In genomic region chr19:58097783-58098681, GRCh38 we compare ENCODE assay signal across 8 cellular contexts. TPM values are rescaled to one million over a fixed set of nuclear protein-coding genes. Genes with fewer than 3 reads are reported as not detected.
A peak's percentile ranks its signal among the peaks of the same experiment; 100 is the strongest.
DNase-seq lines count a peak whose midpoint lies in the region; ATAC-seq, FAIRE-seq and TF ChIP-seq lines count a peak whose summit lies in the region.

TSS of gene ZSCAN18 (minus strand) at chr19:58098231. CDS start at chr19:58090267, 7,964 bp downstream.

- peaks cover 18% of the 10 kb centered on the region for H3K36me3 Mint-ChIP-seq in activated naive CD8-positive, alpha-beta T cell treated with anti-CD3 and anti-CD28 coated beads, Interleukin-2, amount 50 U/mL, for 24 hours (ENCODE audit: low read depth)

- peak; percentile 78 for FAIRE-seq in pancreas (lab: Jason Lieb, UNC)

- WGBS in SK-N-SH (ENCODE audit: low lambda C conversion rate): 5% methylated on average over 36 of the region's 67 CpGs
- 1% methylated on average over 66 to 67 of the region's 67 CpGs for WGBS in pancreas, 2 donors

- H3K4me1 ChIP-seq in SK-N-SH (ENCODE audit: control insufficient read depth in 1 of 2, insufficient read depth in 2 of 2, low read depth in 1 of 2, low read length in 1 of 2) (peaks cover 0 to 11% of the 10 kb centered on the region in 2 experiments; a peak in 1 of 4 replicates), cardiac muscle cell (ENCODE audit: low read depth) (no peaks in the 10 kb centered on the region), pancreas (no peaks in the 10 kb centered on the region), thoracic aorta (ENCODE audit: control insufficient read depth in 1 of 2, low read depth in 2 of 2) (peaks cover 7 to 12% of the 10 kb centered on the region in 2 donors)

- TF ChIP-seq CTCF in SK-N-SH (IDR thresholded peaks at IDR 0.05) (no peak), cardiac muscle cell (IDR thresholded peaks at IDR 0.05; ENCODE audit: low read depth, low read length) (no peak), pancreas (IDR thresholded peaks at IDR 0.05) (no peak), thoracic aorta (IDR thresholded peaks at IDR 0.05) (no peak)

- no peak for TF ChIP-seq EP300 in SK-N-SH (IDR thresholded peaks at IDR 0.05; ENCODE audit: borderline replicate concordance in 1 of 2, low read depth in 1 of 2, low read length in 1 of 2)

- no peaks in the 10 kb centered on the region for H3K27me3 Mint-ChIP-seq in activated naive CD8-positive, alpha-beta T cell treated with anti-CD3 and anti-CD28 coated beads, Interleukin-2, amount 50 U/mL, for 24 hours

- peak within 1 kb of the TSS; percentile 70 to 82 for H3K4me3 ChIP-seq in SK-N-SH (ENCODE audit: low read depth in 2 of 2, low read length in 1 of 2)
- peak within 1 kb of the TSS; percentile 69 for H3K4me3 ChIP-seq in cardiac muscle cell
- peak within 1 kb of the TSS; percentile 71 to 95 (median 93) for H3K4me3 ChIP-seq in pancreas
- H3K4me3 ChIP-seq in thoracic aorta: peak within 1 kb of the TSS; percentile 100

- CTCF ChIA-PET in SK-N-SH (lab: Yijun Ruan, JAX): interaction anchor here (0.8 kb wide), 1 partner anchor 57 kb away, joined by 3 read pairs; no protein-coding TSS in a partner anchor

- POLR2A ChIA-PET in SK-N-SH (lab: Yijun Ruan, JAX): interaction anchor here (1.5 kb wide), 1 partner anchor 96 kb away, joined by 4 read pairs; the partner anchor contains the start of gene ZNF606

- no peaks in the 10 kb centered on the region for H3K9me2 ChIP-seq in SK-N-SH

- no peak for TF ChIP-seq RAD21 in SK-N-SH (IDR thresholded peaks at IDR 0.05; ENCODE audit: low read length)

- peak within 1 kb of the TSS; percentile 98 for H3K27ac Mint-ChIP-seq in activated naive CD8-positive, alpha-beta T cell treated with anti-CD3 and anti-CD28 coated beads, Interleukin-2, amount 50 U/mL, for 24 hours

- no peaks in the 10 kb centered on the region for H3K36me3 ChIP-seq in SK-N-SH (replicated peaks in 1 of 2; ENCODE audit: control insufficient read depth in 1 of 2, insufficient read depth in 2 of 2, low read length in 1 of 2)
- H3K36me3 ChIP-seq in cardiac muscle cell: no peaks in the 10 kb centered on the region
- H3K36me3 ChIP-seq in pancreas: no peaks in the 10 kb centered on the region
- peaks cover 2% of the 10 kb centered on the region for H3K36me3 ChIP-seq in thoracic aorta

- H3K27ac ChIP-seq in SK-N-SH (ENCODE audit: low read depth in 2 of 2, low read length in 1 of 2) (peak within 1 kb of the TSS; percentile 65 to 86; a peak in 3 of 4 replicates), cardiac muscle cell (peak within 1 kb of the TSS; percentile 74), pancreas (peak within 1 kb of the TSS; percentile 92 to 97 (median 92)), thoracic aorta (peak within 1 kb of the TSS; percentile 92 to 97)

- peaks cover 12% of the 10 kb centered on the region for H3K4me1 Mint-ChIP-seq in activated naive CD8-positive, alpha-beta T cell treated with anti-CD3 and anti-CD28 coated beads, Interleukin-2, amount 50 U/mL, for 24 hours

- intact Hi-C loops in pancreas (cut with DNase I): no loop called here

- no peaks in the 10 kb centered on the region for H4K20me1 ChIP-seq in SK-N-SH (ENCODE audit: insufficient read depth)

- H3K9me3 Mint-ChIP-seq in activated naive CD8-positive, alpha-beta T cell treated with anti-CD3 and anti-CD28 coated beads, Interleukin-2, amount 50 U/mL, for 24 hours: peaks cover 30% of the 10 kb centered on the region

- H3K27me3 ChIP-seq in SK-N-SH (ENCODE audit: insufficient read depth) (no peaks in the 10 kb centered on the region), cardiac muscle cell (no peaks in the 10 kb centered on the region), pancreas (no peaks in the 10 kb centered on the region), thoracic aorta (replicated peaks; ENCODE audit: insufficient read depth) (no peaks in the 10 kb centered on the region)

- H3K9me3 ChIP-seq in SK-N-SH: no peaks in the 10 kb centered on the region
- H3K9me3 ChIP-seq in cardiac muscle cell (ENCODE audit: low read depth): no peaks in the 10 kb centered on the region
- H3K9me3 ChIP-seq in pancreas: no peaks in the 10 kb centered on the region
- peaks cover 9% of the 10 kb centered on the region for H3K9me3 ChIP-seq in thoracic aorta

- in situ Hi-C loops in KBM-7 (cut with MboI; ENCODE audit: low pct_unique_long_range_greater_than_20kb, low sequenced_read_pairs): no loop called here

- peak within 1 kb of the TSS; percentile 83 for H3K4me3 Mint-ChIP-seq in activated naive CD8-positive, alpha-beta T cell treated with anti-CD3 and anti-CD28 coated beads, Interleukin-2, amount 50 U/mL, for 24 hours

- no peaks in the 10 kb centered on the region for H3K79me2 ChIP-seq in SK-N-SH (ENCODE audit: insufficient read depth)

- DNase-seq in 8988T (peak; percentile 90), KBM-7 (peak; percentile 93), SK-N-SH (peak; percentile 99), cardiac muscle cell (ENCODE audit: low read depth in 1 of 2, low spot score in 1 of 2) (peak; percentile 98 to 99), pancreas (peak; percentile 96 to 100 (median 98)), thoracic aorta (ENCODE audit: low spot score) (peak; percentile 96)
- DNase-seq in activated naive CD8-positive, alpha-beta T cell treated with anti-CD3 and anti-CD28 coated beads, Interleukin-2, amount 50 U/mL, for 24 hours: peak; percentile 96

- no peaks in the 10 kb centered on the region for H3F3A ChIP-seq in SK-N-SH (replicated peaks; ENCODE audit: insufficient read depth)

- ATAC-seq in GM18868 (IDR thresholded peaks at IDR 0.05; ENCODE audit: unreplicated experiment) (peak; percentile 95), pancreas (peak; percentile 100), thoracic aorta (ENCODE audit: insufficient number of reproducible peaks, low FRiP score, low read depth) (peak; percentile 92)
- ATAC-seq in activated naive CD8-positive, alpha-beta T cell treated with anti-CD3 and anti-CD28 coated beads, Interleukin-2, amount 50 U/mL, for 24 hours: peak; percentile 98

- peak within 1 kb of the TSS; percentile 91 for H3K9ac ChIP-seq in SK-N-SH

- H2AFZ ChIP-seq in SK-N-SH (ENCODE audit: low read depth): peak within 1 kb of the TSS; percentile 85; the same call in 1 of the 2 replicates

- H3K4me2 ChIP-seq in SK-N-SH: peak within 1 kb of the TSS; percentile 95

TF ChIP-seq in SK-N-SH, 30 proteins besides CTCF, POLR2A, EP300 and RAD21 (continues in another document):
- TF ChIP-seq POLR2AphosphoS5 (IDR thresholded peaks at IDR 0.05; ENCODE audit: low read depth, low read length) (0 out of 2 replicates have a peak, but pooled peaks have one; percentile 35), RFX5 (IDR thresholded peaks at IDR 0.05; ENCODE audit: low read length) (0 out of 2 replicates have a peak, but pooled peaks have one; percentile 17), TEAD4 (IDR thresholded peaks at IDR 0.05; ENCODE audit: borderline replicate concordance, insufficient read depth) (no peak), TAF1 (IDR thresholded peaks at IDR 0.05; ENCODE audit: borderline replicate concordance, low read depth, low read length) (peak; percentile 47; the same call in 1 of the 2 replicates), GATA2 (CRISPR knock-in tag; IDR thresholded peaks at IDR 0.05) (no peak), TCF12 (IDR thresholded peaks at IDR 0.05) (no peak), RCOR1 (IDR thresholded peaks at IDR 0.05; ENCODE audit: low read length) (no peak), CHD2 (IDR thresholded peaks at IDR 0.05; ENCODE audit: low read length, partially characterized antibody) (peak; percentile 65), USF2 (IDR thresholded peaks at IDR 0.05; ENCODE audit: borderline replicate concordance, low read depth, low read length) (0 out of 2 replicates have a peak, but pooled peaks have one; percentile 40), MXI1 (IDR thresholded peaks at IDR 0.05; ENCODE audit: low read depth, low read length) (peak; percentile 77), NRF1 (IDR thresholded peaks at IDR 0.05; ENCODE audit: low read depth, low read length) (peak; percentile 73), YY1 (IDR thresholded peaks at IDR 0.05; ENCODE audit: low read depth) (peak; percentile 82), IRF3 (IDR thresholded peaks at IDR 0.05; ENCODE audit: low read depth, low read length) (peak; percentile 63), EZH2phosphoT487 (IDR thresholded peaks at IDR 0.05; ENCODE audit: borderline replicate concordance, low read depth) (no peak), ELF1 (IDR thresholded peaks at IDR 0.05) (no peak), FOXJ3 (CRISPR knock-in tag; IDR thresholded peaks at IDR 0.05) (peak; percentile 94), PBX3 (IDR thresholded peaks at IDR 0.05) (peak; percentile 96)

RNA-seq across cellular contexts. Expression of gene ZSCAN18, which starts in this region (rescaled TPM):
- 26.7 and 28.6 TPM in 2 replicates for polyA plus RNA-seq in SK-N-SH (2012; rRNA removed)
- 11.9 and 16.2 TPM in 2 replicates for polyA plus RNA-seq in SK-N-SH (2012; cell fraction: cytosol; rRNA removed)
- polyA plus RNA-seq in SK-N-SH (2012; cell fraction: nucleus; rRNA removed): 83.4 and 109 TPM in 2 replicates
- total RNA-seq in cardiac muscle cell: 173 and 243 TPM in 2 replicates
- 127 and 191 TPM in 2 replicates for polyA plus RNA-seq in cardiac muscle cell
- 10 to 100 TPM; 17.3 to 37.4 (median 21.1) TPM for total RNA-seq in pancreas
- polyA plus RNA-seq in pancreas: 10 to 100 TPM; 39.1 to 93.0 TPM
- total RNA-seq in thoracic aorta: 100 to 1,000 TPM in 1 of 2 donors, 10 to 100 TPM in 1; 90.9 to 102 TPM

Comparison
In these comparisons a context has a peak if more than half of its experiments do, and no peak if none do; other contexts are left out.
1. Peak in every context shown above with its lines: DNase-seq, ATAC-seq, H3K4me3 ChIP-seq and H3K27ac ChIP-seq.